1 cellular context compared by ENCODE assay signal in the genomic region with DNA sequence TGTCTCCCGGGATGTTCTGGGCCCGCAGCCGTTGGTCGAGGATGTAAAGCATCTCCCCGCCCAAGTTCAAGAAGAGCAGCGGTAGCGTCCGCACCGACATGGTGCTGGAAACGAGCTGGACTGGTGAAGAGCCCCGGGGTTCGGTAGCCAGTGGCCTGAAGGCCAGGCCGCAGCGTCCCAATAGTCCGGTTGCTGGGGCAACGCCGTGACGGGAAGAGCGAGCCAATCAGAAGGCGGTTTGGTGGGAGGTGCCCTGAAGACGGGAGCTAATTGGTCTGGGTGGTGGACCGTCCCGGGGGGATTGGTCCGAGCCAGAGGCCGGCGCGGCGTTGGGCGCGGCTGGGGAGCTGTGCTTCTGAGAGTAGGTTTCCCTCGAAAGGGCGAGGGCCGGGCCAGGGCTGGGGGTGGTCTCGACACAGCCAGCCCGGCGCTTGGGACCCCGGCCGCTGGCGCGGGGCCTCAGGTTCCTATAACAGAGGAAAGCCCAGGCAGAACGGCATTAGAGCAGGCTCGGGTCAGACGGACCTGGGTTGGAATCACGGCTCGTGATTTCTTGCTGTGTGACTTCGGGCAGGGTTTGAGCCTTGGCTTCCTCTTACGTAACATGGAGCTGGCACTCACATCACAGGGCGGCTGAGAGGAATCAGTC.
TF ChIP-seq lines count a peak whose summit lies in the region.

A gene with protein sequence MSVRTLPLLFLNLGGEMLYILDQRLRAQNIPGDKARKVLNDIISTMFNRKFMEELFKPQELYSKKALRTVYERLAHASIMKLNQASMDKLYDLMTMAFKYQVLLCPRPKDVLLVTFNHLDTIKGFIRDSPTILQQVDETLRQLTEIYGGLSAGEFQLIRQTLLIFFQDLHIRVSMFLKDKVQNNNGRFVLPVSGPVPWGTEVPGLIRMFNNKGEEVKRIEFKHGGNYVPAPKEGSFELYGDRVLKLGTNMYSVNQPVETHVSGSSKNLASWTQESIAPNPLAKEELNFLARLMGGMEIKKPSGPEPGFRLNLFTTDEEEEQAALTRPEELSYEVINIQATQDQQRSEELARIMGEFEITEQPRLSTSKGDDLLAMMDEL (minus strand): TSS at position 182 of the 649 bp plus-strand sequence. CDS start 82 bp downstream, at position 100.

TF ChIP-seq in HepG2, 621 proteins besides CTCF, POLR2A, EP300 and RAD21 (continued from another document and continues in another):
- TF ChIP-seq, protein P1, sequence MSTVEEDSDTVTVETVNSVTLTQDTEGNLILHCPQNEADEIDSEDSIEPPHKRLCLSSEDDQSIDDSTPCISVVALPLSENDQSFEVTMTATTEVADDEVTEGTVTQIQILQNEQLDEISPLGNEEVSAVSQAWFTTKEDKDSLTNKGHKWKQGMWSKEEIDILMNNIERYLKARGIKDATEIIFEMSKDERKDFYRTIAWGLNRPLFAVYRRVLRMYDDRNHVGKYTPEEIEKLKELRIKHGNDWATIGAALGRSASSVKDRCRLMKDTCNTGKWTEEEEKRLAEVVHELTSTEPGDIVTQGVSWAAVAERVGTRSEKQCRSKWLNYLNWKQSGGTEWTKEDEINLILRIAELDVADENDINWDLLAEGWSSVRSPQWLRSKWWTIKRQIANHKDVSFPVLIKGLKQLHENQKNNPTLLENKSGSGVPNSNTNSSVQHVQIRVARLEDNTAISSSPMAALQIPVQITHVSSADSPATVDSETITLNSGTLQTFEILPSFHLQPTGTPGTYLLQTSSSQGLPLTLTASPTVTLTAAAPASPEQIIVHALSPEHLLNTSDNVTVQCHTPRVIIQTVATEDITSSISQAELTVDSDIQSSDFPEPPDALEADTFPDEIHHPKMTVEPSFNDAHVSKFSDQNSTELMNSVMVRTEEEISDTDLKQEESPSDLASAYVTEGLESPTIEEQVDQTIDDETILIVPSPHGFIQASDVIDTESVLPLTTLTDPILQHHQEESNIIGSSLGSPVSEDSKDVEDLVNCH (CRISPR knock-in tag; IDR thresholded peaks at IDR 0.05) = no peak
- 0 out of 2 replicates have a peak, but pooled peaks have one; percentile 69 for TF ChIP-seq CENPT (CRISPR knock-in tag; IDR thresholded peaks at IDR 0.05; ENCODE audit: low read depth)
- TF ChIP-seq JUN (CRISPR knock-in tag; IDR thresholded peaks at IDR 0.05) = no peak
- TF ChIP-seq ZNF235 (CRISPR knock-in tag; IDR thresholded peaks at IDR 0.05; ENCODE audit: borderline replicate concordance) = no peak
- peak; percentile 38; the same call in 1 of the 2 replicates for TF ChIP-seq TAF1 (CRISPR knock-in tag; IDR thresholded peaks at IDR 0.05)
- TF ChIP-seq, protein P2, sequence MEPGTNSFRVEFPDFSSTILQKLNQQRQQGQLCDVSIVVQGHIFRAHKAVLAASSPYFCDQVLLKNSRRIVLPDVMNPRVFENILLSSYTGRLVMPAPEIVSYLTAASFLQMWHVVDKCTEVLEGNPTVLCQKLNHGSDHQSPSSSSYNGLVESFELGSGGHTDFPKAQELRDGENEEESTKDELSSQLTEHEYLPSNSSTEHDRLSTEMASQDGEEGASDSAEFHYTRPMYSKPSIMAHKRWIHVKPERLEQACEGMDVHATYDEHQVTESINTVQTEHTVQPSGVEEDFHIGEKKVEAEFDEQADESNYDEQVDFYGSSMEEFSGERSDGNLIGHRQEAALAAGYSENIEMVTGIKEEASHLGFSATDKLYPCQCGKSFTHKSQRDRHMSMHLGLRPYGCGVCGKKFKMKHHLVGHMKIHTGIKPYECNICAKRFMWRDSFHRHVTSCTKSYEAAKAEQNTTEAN (CRISPR knock-in tag; conservative IDR thresholded peaks at IDR 0.05) = peak; percentile 78; the same call in 1 of the 2 replicates
- peak; percentile 24; the same call in 1 of the 2 replicates for TF ChIP-seq HDAC2 (CRISPR knock-in tag; IDR thresholded peaks at IDR 0.05)
- peak; percentile 71; the same call in 1 of the 2 replicates for TF ChIP-seq ZSCAN9 (CRISPR knock-in tag; IDR thresholded peaks at IDR 0.05; ENCODE audit: borderline replicate concordance)
- TF ChIP-seq NRL (CRISPR knock-in tag; IDR thresholded peaks at IDR 0.05; ENCODE audit: borderline replicate concordance) = 0 out of 2 replicates have a peak, but pooled peaks have one; percentile 46
- TF ChIP-seq TEAD3 (CRISPR knock-in tag; optimal IDR thresholded peaks at IDR 0.05; ENCODE audit: borderline replicate concordance) = peak; percentile 18
- TF ChIP-seq ZMYM4 (CRISPR knock-in tag; IDR thresholded peaks at IDR 0.05) = peak; percentile 62; the same call in 1 of the 2 replicates
- TF ChIP-seq, protein P3, sequence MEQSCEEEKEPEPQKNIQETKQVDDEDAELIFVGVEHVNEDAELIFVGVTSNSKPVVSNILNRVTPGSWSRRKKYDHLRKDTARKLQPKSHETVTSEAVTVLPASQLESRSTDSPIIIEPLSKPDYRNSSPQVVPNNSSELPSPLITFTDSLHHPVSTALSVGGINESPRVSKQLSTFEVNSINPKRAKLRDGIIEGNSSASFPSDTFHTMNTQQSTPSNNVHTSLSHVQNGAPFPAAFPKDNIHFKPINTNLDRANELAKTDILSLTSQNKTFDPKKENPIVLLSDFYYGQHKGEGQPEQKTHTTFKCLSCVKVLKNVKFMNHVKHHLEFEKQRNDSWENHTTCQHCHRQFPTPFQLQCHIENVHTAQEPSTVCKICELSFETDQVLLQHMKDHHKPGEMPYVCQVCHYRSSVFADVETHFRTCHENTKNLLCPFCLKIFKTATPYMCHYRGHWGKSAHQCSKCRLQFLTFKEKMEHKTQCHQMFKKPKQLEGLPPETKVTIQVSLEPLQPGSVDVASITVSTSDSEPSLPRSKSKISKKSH (CRISPR knock-in tag; IDR thresholded peaks at IDR 0.05; ENCODE audit: borderline replicate concordance) = 0 out of 2 replicates have a peak, but pooled peaks have one; percentile 41
- TF ChIP-seq, protein P4, sequence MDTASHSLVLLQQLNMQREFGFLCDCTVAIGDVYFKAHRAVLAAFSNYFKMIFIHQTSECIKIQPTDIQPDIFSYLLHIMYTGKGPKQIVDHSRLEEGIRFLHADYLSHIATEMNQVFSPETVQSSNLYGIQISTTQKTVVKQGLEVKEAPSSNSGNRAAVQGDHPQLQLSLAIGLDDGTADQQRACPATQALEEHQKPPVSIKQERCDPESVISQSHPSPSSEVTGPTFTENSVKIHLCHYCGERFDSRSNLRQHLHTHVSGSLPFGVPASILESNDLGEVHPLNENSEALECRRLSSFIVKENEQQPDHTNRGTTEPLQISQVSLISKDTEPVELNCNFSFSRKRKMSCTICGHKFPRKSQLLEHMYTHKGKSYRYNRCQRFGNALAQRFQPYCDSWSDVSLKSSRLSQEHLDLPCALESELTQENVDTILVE (CRISPR knock-in tag; IDR thresholded peaks at IDR 0.05) = no peak
- peak; percentile 90 for TF ChIP-seq SAP130 (CRISPR knock-in tag; IDR thresholded peaks at IDR 0.05; ENCODE audit: low read depth)
- TF ChIP-seq JUNB (CRISPR knock-in tag; IDR thresholded peaks at IDR 0.05; ENCODE audit: borderline replicate concordance) = no peak
- peak; percentile 71 for TF ChIP-seq RBFOX2 (IDR thresholded peaks at IDR 0.05; ENCODE audit: low read depth, low read length)
- TF ChIP-seq ELF3 (CRISPR knock-in tag; IDR thresholded peaks at IDR 0.05) = peak; percentile 13; the same call in 1 of the 2 replicates
- no peak for TF ChIP-seq HNF1A (IDR thresholded peaks at IDR 0.05; ENCODE audit: low read depth)
- 0 out of 2 replicates have a peak, but pooled peaks have one; percentile 51 for TF ChIP-seq HNF1A (CRISPR knock-in tag; IDR thresholded peaks at IDR 0.05; ENCODE audit: borderline replicate concordance)
- TF ChIP-seq AGO2 (optimal IDR thresholded peaks at IDR 0.05; ENCODE audit: low read depth, low read length) = no peak
- peak; percentile 86 for TF ChIP-seq ZNF232 (CRISPR knock-in tag; IDR thresholded peaks at IDR 0.05; ENCODE audit: borderline replicate concordance)
- TF ChIP-seq HOXD1 (CRISPR knock-in tag; IDR thresholded peaks at IDR 0.05) = 0 out of 2 replicates have a peak, but pooled peaks have one; percentile 48
- TF ChIP-seq, protein P5, sequence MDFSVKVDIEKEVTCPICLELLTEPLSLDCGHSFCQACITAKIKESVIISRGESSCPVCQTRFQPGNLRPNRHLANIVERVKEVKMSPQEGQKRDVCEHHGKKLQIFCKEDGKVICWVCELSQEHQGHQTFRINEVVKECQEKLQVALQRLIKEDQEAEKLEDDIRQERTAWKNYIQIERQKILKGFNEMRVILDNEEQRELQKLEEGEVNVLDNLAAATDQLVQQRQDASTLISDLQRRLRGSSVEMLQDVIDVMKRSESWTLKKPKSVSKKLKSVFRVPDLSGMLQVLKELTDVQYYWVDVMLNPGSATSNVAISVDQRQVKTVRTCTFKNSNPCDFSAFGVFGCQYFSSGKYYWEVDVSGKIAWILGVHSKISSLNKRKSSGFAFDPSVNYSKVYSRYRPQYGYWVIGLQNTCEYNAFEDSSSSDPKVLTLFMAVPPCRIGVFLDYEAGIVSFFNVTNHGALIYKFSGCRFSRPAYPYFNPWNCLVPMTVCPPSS (IDR thresholded peaks at IDR 0.05) = no peak
- TF ChIP-seq REL (CRISPR knock-in tag; conservative IDR thresholded peaks at IDR 0.05) = peak; percentile 69; the same call in 1 of the 2 replicates
- peak; percentile 65; the same call in 1 of the 2 replicates for TF ChIP-seq ZNF790 (CRISPR knock-in tag; IDR thresholded peaks at IDR 0.05; ENCODE audit: borderline replicate concordance)
- TF ChIP-seq, protein P6, sequence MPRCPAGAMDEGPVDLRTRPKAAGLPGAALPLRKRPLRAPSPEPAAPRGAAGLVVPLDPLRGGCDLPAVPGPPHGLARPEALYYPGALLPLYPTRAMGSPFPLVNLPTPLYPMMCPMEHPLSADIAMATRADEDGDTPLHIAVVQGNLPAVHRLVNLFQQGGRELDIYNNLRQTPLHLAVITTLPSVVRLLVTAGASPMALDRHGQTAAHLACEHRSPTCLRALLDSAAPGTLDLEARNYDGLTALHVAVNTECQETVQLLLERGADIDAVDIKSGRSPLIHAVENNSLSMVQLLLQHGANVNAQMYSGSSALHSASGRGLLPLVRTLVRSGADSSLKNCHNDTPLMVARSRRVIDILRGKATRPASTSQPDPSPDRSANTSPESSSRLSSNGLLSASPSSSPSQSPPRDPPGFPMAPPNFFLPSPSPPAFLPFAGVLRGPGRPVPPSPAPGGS (CRISPR knock-in tag; IDR thresholded peaks at IDR 0.05) = peak; percentile 57; the same call in 1 of the 2 replicates
- TF ChIP-seq DNMT1 (CRISPR knock-in tag; IDR thresholded peaks at IDR 0.05) = no peak
- TF ChIP-seq, protein P7, sequence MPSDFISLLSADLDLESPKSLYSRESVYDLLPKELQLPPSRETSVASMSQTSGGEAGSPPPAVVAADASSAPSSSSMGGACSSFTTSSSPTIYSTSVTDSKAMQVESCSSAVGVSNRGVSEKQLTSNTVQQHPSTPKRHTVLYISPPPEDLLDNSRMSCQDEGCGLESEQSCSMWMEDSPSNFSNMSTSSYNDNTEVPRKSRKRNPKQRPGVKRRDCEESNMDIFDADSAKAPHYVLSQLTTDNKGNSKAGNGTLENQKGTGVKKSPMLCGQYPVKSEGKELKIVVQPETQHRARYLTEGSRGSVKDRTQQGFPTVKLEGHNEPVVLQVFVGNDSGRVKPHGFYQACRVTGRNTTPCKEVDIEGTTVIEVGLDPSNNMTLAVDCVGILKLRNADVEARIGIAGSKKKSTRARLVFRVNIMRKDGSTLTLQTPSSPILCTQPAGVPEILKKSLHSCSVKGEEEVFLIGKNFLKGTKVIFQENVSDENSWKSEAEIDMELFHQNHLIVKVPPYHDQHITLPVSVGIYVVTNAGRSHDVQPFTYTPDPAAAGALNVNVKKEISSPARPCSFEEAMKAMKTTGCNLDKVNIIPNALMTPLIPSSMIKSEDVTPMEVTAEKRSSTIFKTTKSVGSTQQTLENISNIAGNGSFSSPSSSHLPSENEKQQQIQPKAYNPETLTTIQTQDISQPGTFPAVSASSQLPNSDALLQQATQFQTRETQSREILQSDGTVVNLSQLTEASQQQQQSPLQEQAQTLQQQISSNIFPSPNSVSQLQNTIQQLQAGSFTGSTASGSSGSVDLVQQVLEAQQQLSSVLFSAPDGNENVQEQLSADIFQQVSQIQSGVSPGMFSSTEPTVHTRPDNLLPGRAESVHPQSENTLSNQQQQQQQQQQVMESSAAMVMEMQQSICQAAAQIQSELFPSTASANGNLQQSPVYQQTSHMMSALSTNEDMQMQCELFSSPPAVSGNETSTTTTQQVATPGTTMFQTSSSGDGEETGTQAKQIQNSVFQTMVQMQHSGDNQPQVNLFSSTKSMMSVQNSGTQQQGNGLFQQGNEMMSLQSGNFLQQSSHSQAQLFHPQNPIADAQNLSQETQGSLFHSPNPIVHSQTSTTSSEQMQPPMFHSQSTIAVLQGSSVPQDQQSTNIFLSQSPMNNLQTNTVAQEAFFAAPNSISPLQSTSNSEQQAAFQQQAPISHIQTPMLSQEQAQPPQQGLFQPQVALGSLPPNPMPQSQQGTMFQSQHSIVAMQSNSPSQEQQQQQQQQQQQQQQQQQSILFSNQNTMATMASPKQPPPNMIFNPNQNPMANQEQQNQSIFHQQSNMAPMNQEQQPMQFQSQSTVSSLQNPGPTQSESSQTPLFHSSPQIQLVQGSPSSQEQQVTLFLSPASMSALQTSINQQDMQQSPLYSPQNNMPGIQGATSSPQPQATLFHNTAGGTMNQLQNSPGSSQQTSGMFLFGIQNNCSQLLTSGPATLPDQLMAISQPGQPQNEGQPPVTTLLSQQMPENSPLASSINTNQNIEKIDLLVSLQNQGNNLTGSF (CRISPR knock-in tag; IDR thresholded peaks at IDR 0.05) = peak; percentile 94
- 0 out of 2 replicates have a peak, but pooled peaks have one; percentile 43 for TF ChIP-seq ZNF598 (CRISPR knock-in tag; IDR thresholded peaks at IDR 0.05; ENCODE audit: borderline replicate concordance)
- no peak for TF ChIP-seq GLI4 (CRISPR knock-in tag; IDR thresholded peaks at IDR 0.05; ENCODE audit: borderline replicate concordance)
- TF ChIP-seq ZNF34 (CRISPR knock-in tag; IDR thresholded peaks at IDR 0.05; ENCODE audit: borderline replicate concordance) = no peak
- no peak for TF ChIP-seq PTBP1 (IDR thresholded peaks at IDR 0.05; ENCODE audit: low read depth, low read length, poor library complexity, severe bottlenecking)
